8 cellular contexts compared by ENCODE assay signal in the genomic region with DNA sequence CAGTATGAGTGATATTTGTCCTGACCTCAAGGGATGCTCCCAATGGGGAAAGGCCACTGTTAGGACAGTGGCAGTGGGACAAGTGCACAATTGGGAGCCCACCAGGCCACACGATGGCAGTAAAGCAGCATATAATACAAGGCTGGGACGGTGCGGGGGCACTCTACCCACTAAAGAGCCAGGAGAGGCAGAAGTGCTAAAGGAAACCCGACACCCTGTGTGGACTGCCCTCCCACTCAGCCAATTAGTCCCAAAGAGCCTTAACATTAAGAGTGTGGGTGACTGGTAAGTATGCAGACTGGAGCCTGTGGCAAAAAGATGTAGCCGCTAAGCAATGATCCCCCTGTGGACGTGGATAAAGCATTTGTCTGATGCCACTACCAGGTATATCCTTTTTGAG. TPM values are rescaled to one million over a fixed set of nuclear protein-coding genes. Genes with fewer than 3 reads are reported as not detected.
A peak's percentile ranks its signal among the peaks of the same experiment; 100 is the strongest.
DNase-seq lines count a peak whose midpoint lies in the region; ATAC-seq lines count a peak whose summit lies in the region.

No MANE protein-coding gene starts in this region.

- peaks cover 44% of the 10 kb centered on the region for H3K4me1 Mint-ChIP-seq in dendritic cell treated with granulocyte-macrophage colony-stimulating factor and Interleukin-4, amounts not matched to agents 40 ng/mL and 50 ng/mL, for 4 days (ENCODE audit: low read depth)

- no peaks in the 10 kb centered on the region for H3K27me3 Mint-ChIP-seq in dendritic cell treated with granulocyte-macrophage colony-stimulating factor and Interleukin-4, amounts not matched to agents 40 ng/mL and 50 ng/mL, for 4 days

- no peaks in the 10 kb centered on the region for H3K36me3 Mint-ChIP-seq in dendritic cell treated with granulocyte-macrophage colony-stimulating factor and Interleukin-4, amounts not matched to agents 40 ng/mL and 50 ng/mL, for 4 days (ENCODE audit: low read depth)

- DNase-seq in G401 (ENCODE audit: low spot score) (peak; percentile 85), NCI-H524 treated with DMSO at 0.1 percent for 48 hours (lab: John Stamatoyannopoulos, UW) (peak; percentile 77), medulla oblongata (ENCODE audit: extremely low spot score) (peak; percentile 83), mesenteric fat pad (ENCODE audit: low spot score) (no peak)
- DNase-seq in activated CD4-positive, alpha-beta T cell treated with anti-CD3 and anti-CD28 coated beads, Interleukin-2, amount 50 U/mL, for 1 hour: peak; percentile 47
- peak; percentile 24 for DNase-seq in stimulated activated CD8-positive, alpha-beta memory T cell treated with anti-CD3 and anti-CD28 coated beads, Interleukin-15, amount 100 ng/mL, for 1 hour (ENCODE audit: low read depth)

- H3K27ac Mint-ChIP-seq in dendritic cell treated with granulocyte-macrophage colony-stimulating factor and Interleukin-4, amounts not matched to agents 40 ng/mL and 50 ng/mL, for 4 days: peak overlapping the region; percentile 71

- H3K4me3 Mint-ChIP-seq in dendritic cell treated with granulocyte-macrophage colony-stimulating factor and Interleukin-4, amounts not matched to agents 40 ng/mL and 50 ng/mL, for 4 days: peak overlapping the region; percentile 35

- peak; percentile 59 for ATAC-seq in HG02870 (IDR thresholded peaks at IDR 0.05; ENCODE audit: unreplicated experiment)

- intact Hi-C loops in dendritic cell treated with granulocyte-macrophage colony-stimulating factor and Interleukin-4, amounts not matched to agents 40 ng/mL and 50 ng/mL, for 4 days (cut with micrococcal nuclease): loop anchor here (2.0 kb wide), 1 partner anchor 204 kb away; no protein-coding TSS in a partner anchor

- no peaks in the 10 kb centered on the region for H3K9me3 Mint-ChIP-seq in dendritic cell treated with granulocyte-macrophage colony-stimulating factor and Interleukin-4, amounts not matched to agents 40 ng/mL and 50 ng/mL, for 4 days

- in situ Hi-C loops in G401 (cut with HindIII; ENCODE audit: low sequenced_read_pairs): no loop called here

RNA-seq across cellular contexts. Expression of gene ZNF589, which starts 8.2 kb away (rescaled TPM):
- total RNA-seq in G401 (2014; rRNA removed; shearing (Covaris generic)): 8.1 and 14.8 TPM in 2 replicates
- 6.4 TPM for total RNA-seq in mesenteric fat pad

RNA-seq across cellular contexts. Expression of gene CAMP, which starts 9.4 kb away (rescaled TPM):
- total RNA-seq in G401 (2014; rRNA removed; shearing (Covaris generic)): not detected in 2 replicates
- total RNA-seq in mesenteric fat pad: 0.48 TPM

RNA-seq across cellular contexts. Expression of gene CDC25A, which starts 44.5 kb away (rescaled TPM):
- total RNA-seq in G401 (2014; rRNA removed; shearing (Covaris generic)): 42.5 and 45.4 TPM in 2 replicates
- 0.87 TPM for total RNA-seq in mesenteric fat pad

Comparison
In these comparisons a context has a peak if more than half of its experiments do, and no peak if none do; other contexts are left out.
1. RNA of gene CDC25A, which starts 44.5 kb away (total RNA-seq): 42.5 to 45.4 TPM in G401; 0.87 TPM in mesenteric fat pad (single experiment); every median in the first group is over 10 times any median in the second.